In genomic region chr7:16753932-16754571, GRCh38 we compare ENCODE assay signal across 9 cellular contexts. TPM values are rescaled to one million over a fixed set of nuclear protein-coding genes. Genes with fewer than 3 reads are reported as not detected.
DNase-seq lines count a peak whose midpoint lies in the region; ATAC-seq, FAIRE-seq and TF ChIP-seq lines count a peak whose summit lies in the region.
"Had no signal": no experiment of that assay in that cellular context is flagged by ENCODE, and none has a peak within 500 bp of the region (broad histone marks: within the 10 kb centered on the region; RNA-seq: fewer than 3 reads in every experiment).

No MANE protein-coding gene starts in this region.

- H3K79me2 ChIP-seq in PC-9 (ENCODE audit: low read depth) (peaks cover 43% of the 10 kb centered on the region), mammary epithelial cell (ENCODE audit: insufficient read depth, low read length) (peaks cover 3% of the 10 kb centered on the region)

- under 1% methylated on average over 20 of the region's 52 CpGs for WGBS in mammary epithelial cell (ENCODE audit: low coverage, missing lambda C conversion rate)

- H4K20me1 ChIP-seq in PC-9 (ENCODE audit: insufficient read depth) (no peaks in the 10 kb centered on the region), mammary epithelial cell (ENCODE audit: insufficient read depth, low read length) (no peaks in the 10 kb centered on the region)

- peak overlapping the region; percentile 87 for H2AFZ ChIP-seq in PC-9
- peak overlapping the region; percentile 97 for H2AFZ ChIP-seq in mammary epithelial cell (ENCODE audit: low read depth, low read length)

- peak overlapping the region; percentile 79 for H3K4me2 ChIP-seq in PC-9
- peak overlapping the region; percentile 97 for H3K4me2 ChIP-seq in mammary epithelial cell (ENCODE audit: insufficient read depth, low read depth, low read length)

- H3K27ac Mint-ChIP-seq in T-helper 1 cell treated with Interleukin-12 subunit alpha and Interleukin-12 subunit beta and Interleukin-4 antibody, amounts not matched to agents 30 μg/mL and 1 μg/mL, for 36 hours, result no peak overlapping the region

- peak overlapping the region; percentile 81 for H3K4me3 Mint-ChIP-seq in T-helper 1 cell treated with Interleukin-12 subunit alpha and Interleukin-12 subunit beta and Interleukin-4 antibody, amounts not matched to agents 30 μg/mL and 1 μg/mL, for 36 hours

- no peaks in the 10 kb centered on the region for H3K9me2 ChIP-seq in PC-9 (ENCODE audit: insufficient read depth)

- BruUV-seq in PC-9 (replicated peaks; lab: Mats Ljungman, UMichigan) (no TSS peak), mammary epithelial cell (replicated peaks; lab: Mats Ljungman, UMichigan) (no TSS peak)

- TF ChIP-seq CTCF in PC-9 (conservative IDR thresholded peaks at IDR 0.05) (no peak), mammary epithelial cell (conservative IDR thresholded peaks at IDR 0.05 in 1 of 2, IDR thresholded peaks at IDR 0.05 in 1 of 2; ENCODE audit: extremely low read depth in 1 of 2, insufficient read depth in 1 of 2, low read depth in 1 of 2, low read length in 2 of 2) (no peak), kidney (IDR thresholded peaks at IDR 0.05; ENCODE audit: borderline replicate concordance, extremely low read depth, insufficient read depth) (no peak)

- peaks cover 18% of the 10 kb centered on the region for H3F3A ChIP-seq in PC-9 (ENCODE audit: insufficient read depth, low read depth)

- dilution Hi-C loops in mammary epithelial cell (cut with HindIII; ENCODE audit: low sequenced_read_pairs), result no loop called here

- H3K4me3 ChIP-seq in PC-9 (peak overlapping the region; percentile 65), mammary epithelial cell (replicated peaks in 1 of 3; ENCODE audit: insufficient read depth in 1 of 3, low read depth in 2 of 3, low read length in 3 of 3) (peak overlapping the region; percentile 53 to 88 (median 66)), kidney (ENCODE audit: low read length in 2 of 2) (peak overlapping the region; percentile 75 to 80)

- ATAC-seq in HG03045 (IDR thresholded peaks at IDR 0.05; ENCODE audit: unreplicated experiment) (peak; percentile 16), HG02763 (IDR thresholded peaks at IDR 0.05; ENCODE audit: unreplicated experiment) (no peak)

- H3K36me3 ChIP-seq in PC-9 (ENCODE audit: low read depth) (0 out of 2 replicates have a peak, but pooled peaks cover 4% of the 10 kb centered on the region), mammary epithelial cell (ENCODE audit: insufficient read depth, low read length) (no peaks in the 10 kb centered on the region), kidney (ENCODE audit: control insufficient read depth in 1 of 2, insufficient read depth in 2 of 2, low read length in 2 of 2) (no peaks in the 10 kb centered on the region)

- H3K36me3 Mint-ChIP-seq in T-helper 1 cell treated with Interleukin-12 subunit alpha and Interleukin-12 subunit beta and Interleukin-4 antibody, amounts not matched to agents 30 μg/mL and 1 μg/mL, for 36 hours (ENCODE audit: low read depth), result no peaks in the 10 kb centered on the region

- peaks cover 46% of the 10 kb centered on the region for H3K27me3 Mint-ChIP-seq in T-helper 1 cell treated with Interleukin-12 subunit alpha and Interleukin-12 subunit beta and Interleukin-4 antibody, amounts not matched to agents 30 μg/mL and 1 μg/mL, for 36 hours (ENCODE audit: low read depth)

- no peak for FAIRE-seq in kidney (lab: Jason Lieb, UNC)

- H3K4me1 ChIP-seq in PC-9 (replicated peaks; ENCODE audit: insufficient read depth) (peaks cover 28% of the 10 kb centered on the region), mammary epithelial cell (ENCODE audit: insufficient read depth, low read length) (peaks cover 11% of the 10 kb centered on the region), kidney (ENCODE audit: control insufficient read depth in 1 of 2, insufficient read depth in 1 of 2, low read depth in 1 of 2, low read length in 2 of 2) (peaks cover 0 to 5% of the 10 kb centered on the region in 2 donors)

- H3K27me3 ChIP-seq in PC-9 (ENCODE audit: insufficient read depth, low read depth) (no peaks in the 10 kb centered on the region), mammary epithelial cell (ENCODE audit: insufficient read depth, low read length) (no peaks in the 10 kb centered on the region)

- H3K9me3 ChIP-seq in PC-9 (ENCODE audit: insufficient read depth, low read depth) (no peaks in the 10 kb centered on the region), mammary epithelial cell (replicated peaks; ENCODE audit: insufficient read depth, low read length) (no peaks in the 10 kb centered on the region), kidney (ENCODE audit: control insufficient read depth in 1 of 2, low read length in 2 of 2) (no peaks in the 10 kb centered on the region)

- peaks cover 10% of the 10 kb centered on the region for H3K4me1 Mint-ChIP-seq in T-helper 1 cell treated with Interleukin-12 subunit alpha and Interleukin-12 subunit beta and Interleukin-4 antibody, amounts not matched to agents 30 μg/mL and 1 μg/mL, for 36 hours (ENCODE audit: low read depth)

- intact Hi-C loops in PC-9 (cut with micrococcal nuclease; ENCODE audit: unreplicated experiment), result loop anchor here (2.0 to 5.0 kb wide), 4 partner anchors 45 to 163 kb away; partner anchors contain the start of genes ANKMY2 and BZW2
- intact Hi-C loops in mammary epithelial cell (cut with micrococcal nuclease), result loop anchor here (5.0 kb wide), 2 partner anchors 57 to 107 kb away; partner anchors contain the start of genes ANKMY2 and BZW2
- intact Hi-C loops in kidney (cut with DNase I), result no loop called here

- H3K9ac ChIP-seq in mammary epithelial cell (ENCODE audit: insufficient read depth, low read length), result peak overlapping the region; percentile 40
- peak overlapping the region; percentile 28 to 43 for H3K9ac ChIP-seq in kidney (ENCODE audit: low read length in 2 of 2)

- no peak for DNase-seq in T-helper 1 cell
- peak in 1 of 2 experiments; percentile 46 for DNase-seq in PC-9
- DNase-seq in mammary epithelial cell, result peak; percentile 39
- peak; percentile 70 for DNase-seq in kidney
- DNase-seq in stimulated activated CD8-positive, alpha-beta memory T cell treated with anti-CD3 and anti-CD28 coated beads, Interleukin-4, amount 100 ng/mL, for 48 hours, result peak; percentile 44

- POLR2A ChIA-PET in PC-9 (lab: Charles Lee; ENCODE audit: unreplicated experiment), result no interaction called here

- CTCF ChIA-PET in PC-9 (lab: Charles Lee), result interaction anchor here (0.5 to 1.2 kb wide), 3 partner anchors 21 to 656 kb away, joined by 3 to 14 read pairs (median 5); no protein-coding TSS in a partner anchor
- CTCF ChIA-PET in mammary epithelial cell (lab: Charles Lee; ENCODE audit: low non-redundant PET), result no interaction called here

- in situ Hi-C loops in mammary epithelial cell (cut with MboI; ENCODE audit: low sequenced_read_pairs in 2 of 2), result no loop called here

- H3K27ac ChIP-seq in PC-9 (peak overlapping the region; percentile 17), mammary epithelial cell (ENCODE audit: insufficient read depth, low read depth, low read length) (no peak overlapping the region), kidney (ENCODE audit: low read depth in 2 of 2, low read length in 2 of 2) (peak overlapping the region; percentile 22 to 65)

- H3K9me3 Mint-ChIP-seq in T-helper 1 cell treated with Interleukin-12 subunit alpha and Interleukin-12 subunit beta and Interleukin-4 antibody, amounts not matched to agents 30 μg/mL and 1 μg/mL, for 36 hours, result no peaks in the 10 kb centered on the region

RNA-seq across cellular contexts. Expression of gene TSPAN13, which starts 0.5 kb away (rescaled TPM):
- total RNA-seq in PC-9 (2021) (26.5 and 31.1 TPM in 2 replicates), mammary epithelial cell (10 to 100 TPM; 15.3 to 15.7 TPM), kidney (23.8 TPM)
- polyA plus RNA-seq in mammary epithelial cell (10.7 TPM), kidney (ENCODE audit: insufficient read depth, low read depth, low replicate concordance) (10.2 TPM)
- polyA minus RNA-seq in mammary epithelial cell, result 26.3 TPM

RNA-seq across cellular contexts. Expression of gene AGR2, which starts 50.7 kb away (rescaled TPM):
- total RNA-seq in PC-9 (2021) (34.2 and 76.1 TPM in 2 replicates), mammary epithelial cell (1 to 10 TPM; 1.0 to 1.9 TPM), kidney (164 TPM)
- polyA plus RNA-seq in mammary epithelial cell (8.7 TPM), kidney (ENCODE audit: insufficient read depth, low read depth, low replicate concordance) (15.1 TPM)
- not detected for polyA minus RNA-seq in mammary epithelial cell
- total RNA-seq: glomerular endothelial cell had no signal

Comparison
In these comparisons a context has a peak if more than half of its experiments do, and no peak if none do; other contexts are left out.
1. DNase-seq: peak in mammary epithelial cell (single experiment), kidney (single experiment) and stimulated activated CD8-positive, alpha-beta memory T cell treated with anti-CD3 and anti-CD28 coated beads, Interleukin-4, amount 100 ng/mL, for 48 hours (single experiment); none in T-helper 1 cell (0 of 5).
2. RNA of gene AGR2, which starts 50.7 kb away (total RNA-seq): 164 TPM in kidney (single experiment) and 34.2 to 76.1 TPM in PC-9; 1.0 to 1.9 TPM in mammary epithelial cell; every median in the first group is over 10 times any median in the second.
3. Peak in every context shown above with its lines, with median percentiles within 50 percentile points of each other: H3K4me3 ChIP-seq.